In the genomic region with DNA sequence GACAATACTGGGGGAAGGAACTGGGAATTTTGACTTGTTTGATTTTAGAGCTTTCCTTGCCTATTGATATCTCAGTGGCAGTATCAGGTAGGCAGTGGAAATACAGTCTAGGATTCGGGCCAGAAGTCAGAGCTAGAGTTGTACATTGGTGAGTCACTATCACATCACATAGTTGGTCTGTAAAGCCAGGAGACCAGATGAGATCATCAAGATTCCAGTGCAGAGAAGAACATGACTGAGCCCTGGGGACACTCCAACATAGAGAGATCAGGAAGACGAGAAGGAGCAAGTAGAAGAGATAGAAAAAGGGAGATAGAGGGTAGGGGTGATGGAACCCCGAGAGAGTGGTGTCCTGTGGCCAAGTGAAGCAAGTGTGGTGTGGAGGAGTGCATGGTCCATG, we compare ENCODE assay signal across 15 cellular contexts. TPM values are rescaled to one million over a fixed set of nuclear protein-coding genes. Genes with fewer than 3 reads are reported as not detected.
DNase-seq lines count a peak whose midpoint lies in the region; ATAC-seq, FAIRE-seq and TF ChIP-seq lines count a peak whose summit lies in the region.
"Had no signal": no experiment of that assay in that cellular context is flagged by ENCODE, and none has a peak within 500 bp of the region (broad histone marks: within the 10 kb centered on the region; RNA-seq: fewer than 3 reads in every experiment).

No MANE protein-coding gene starts in this region.

- CTCF ChIA-PET in HCT116 (lab: Charles Lee): interaction anchor here (2.5 kb wide), 1 partner anchor 22 kb away, joined by 12 read pairs; no protein-coding TSS in a partner anchor
- CTCF ChIA-PET in activated naive CD4-positive, alpha-beta T cell treated with anti-CD3 and anti-CD28 coated beads, Interleukin-2, amount 10 ng/mL, durations not matched to agents 7 days and 5 days (lab: Charles Lee): no interaction called here

- no peaks in the 10 kb centered on the region for H3K4me1 Mint-ChIP-seq in activated naive CD4-positive, alpha-beta T cell treated with anti-CD3 and anti-CD28 coated beads, Interleukin-2, amount 10 ng/mL, durations not matched to agents 7 days and 5 days

- peak; percentile 65 for ATAC-seq in HCT116
- no peak for ATAC-seq in GM18870 (IDR thresholded peaks at IDR 0.05; ENCODE audit: unreplicated experiment)

- no peak overlapping the region for H3K4me3 ChIP-seq in HCT116 (replicated peaks in 1 of 2; ENCODE audit: low read depth in 1 of 2, low read length in 2 of 2)
- H3K4me3 ChIP-seq in fibroblast of the aortic adventitia (ENCODE audit: low read depth, low read length): no peak overlapping the region
- no peak overlapping the region for H3K4me3 ChIP-seq in small intestine (ENCODE audit: low read depth in 1 of 2, low read length in 2 of 2)
- H3K4me3 ChIP-seq: esophagus muscularis mucosa, Peyer's patch, upper lobe of left lung had no signal

- peaks cover 0 to 5% of the 10 kb centered on the region in 2 experiments; a peak in 1 of 4 replicates for H3K4me1 ChIP-seq in HCT116 (ENCODE audit: control insufficient read depth in 1 of 2, insufficient read depth in 2 of 2, low read length in 2 of 2)
- H3K4me1 ChIP-seq in small intestine (ENCODE audit: control insufficient read depth in 2 of 2, insufficient read depth in 1 of 2, low read depth in 1 of 2, low read length in 1 of 2): no peaks in the 10 kb centered on the region
- H3K4me1 ChIP-seq: esophagus muscularis mucosa, Peyer's patch, upper lobe of left lung had no signal

- BruUV-seq in HCT116 (replicated peaks; lab: Mats Ljungman, UMichigan): no TSS peak

- no peaks in the 10 kb centered on the region for H3K36me3 Mint-ChIP-seq in activated naive CD4-positive, alpha-beta T cell treated with anti-CD3 and anti-CD28 coated beads, Interleukin-2, amount 10 ng/mL, durations not matched to agents 7 days and 5 days

- TF ChIP-seq RAD21 in HCT116 (IDR thresholded peaks at IDR 0.05; ENCODE audit: low read depth): no peak

- 63 to 75% (median 69%) methylated on average over 3 of the region's 3 CpGs for WGBS in small intestine, 3 donors

- H3K9me2 ChIP-seq in HCT116 (ENCODE audit: insufficient read depth): no peaks in the 10 kb centered on the region

- H3K4me3 Mint-ChIP-seq in activated naive CD4-positive, alpha-beta T cell treated with anti-CD3 and anti-CD28 coated beads, Interleukin-2, amount 10 ng/mL, durations not matched to agents 7 days and 5 days: no peak overlapping the region

- RAD21 ChIA-PET in HCT116 (lab: Charles Lee; ENCODE audit: low non-redundant PET in 1 of 2, low total read pairs in 2 of 2, uncharacterized antibody in 2 of 2, unreplicated experiment in 2 of 2): no interaction called here

- POLR2A ChIA-PET in HCT116 (lab: Charles Lee): no interaction called here

- H3K79me2 ChIP-seq in HCT116 (ENCODE audit: insufficient read depth, low read length): no peaks in the 10 kb centered on the region

- DNase-seq in HCT116 (ENCODE audit: low read depth, low spot score) (peak; percentile 23), T1000 (lab: John Stamatoyannopoulos, UW) (peak; percentile 32), fibroblast of the aortic adventitia (ENCODE audit: low read depth) (peak; percentile 28), small intestine (peak; percentile 67), NCI-H446 (lab: John Stamatoyannopoulos, UW) (no peak)
- DNase-seq in activated naive CD4-positive, alpha-beta T cell treated with anti-CD3 and anti-CD28 coated beads, Interleukin-2, amount 10 ng/mL, durations not matched to agents 7 days and 5 days: no peak
- DNase-seq: activated CD8-positive, alpha-beta memory T cell treated with anti-CD3 and anti-CD28 coated beads, Interleukin-2, amount 50 U/mL, for 4 hours; DMS79; mesendoderm; retina; upper lobe of left lung had no signal

- H3K27ac ChIP-seq in HCT116 (ENCODE audit: low read depth, low read length) (no peak overlapping the region), small intestine (ENCODE audit: low read depth in 1 of 2, low read length in 1 of 2) (peak overlapping the region in 1 of 2 donors; percentile 32)
- H3K27ac ChIP-seq: esophagus muscularis mucosa, KMS-11, upper lobe of left lung had no signal

- H3K4me2 ChIP-seq in HCT116 (ENCODE audit: low read length): peak overlapping the region; percentile 4; the same call in 1 of the 2 replicates
- H3K4me2 ChIP-seq: KMS-11 had no signal

- FAIRE-seq in small intestine (lab: Jason Lieb, UNC): no peak

- H3K27me3 ChIP-seq in HCT116 (ENCODE audit: insufficient read depth, low read length): no peaks in the 10 kb centered on the region
- no peaks in the 10 kb centered on the region for H3K27me3 ChIP-seq in small intestine (ENCODE audit: control insufficient read depth in 2 of 2, insufficient read depth in 2 of 2, low read length in 2 of 2)
- H3K27me3 ChIP-seq: esophagus muscularis mucosa, Peyer's patch, upper lobe of left lung had no signal

- TF ChIP-seq CTCF in HCT116 (IDR thresholded peaks at IDR 0.05 in 2 of 3, conservative IDR thresholded peaks at IDR 0.05 in 1 of 3; ENCODE audit: borderline replicate concordance in 1 of 3, insufficient read depth in 1 of 3, low read depth in 2 of 3, low read length in 2 of 3) (no peak), fibroblast of the aortic adventitia (IDR thresholded peaks at IDR 0.05; ENCODE audit: insufficient read depth, low read length) (no peak)

- no peaks in the 10 kb centered on the region for H4K20me1 ChIP-seq in HCT116 (ENCODE audit: insufficient read depth)

- TF ChIP-seq POLR2A in HCT116 (IDR thresholded peaks at IDR 0.05; ENCODE audit: borderline replicate concordance, extremely low read depth, insufficient read depth, insufficient read length): no peak

- H3K36me3 ChIP-seq in HCT116 (ENCODE audit: control insufficient read depth in 1 of 2, insufficient read depth in 2 of 2, low read length in 2 of 2): no peaks in the 10 kb centered on the region
- H3K36me3 ChIP-seq in small intestine (ENCODE audit: control insufficient read depth in 2 of 2, insufficient read depth in 2 of 2, low read length in 2 of 2): no peaks in the 10 kb centered on the region
- H3K36me3 ChIP-seq: esophagus muscularis mucosa, Peyer's patch, upper lobe of left lung had no signal

- H3K9me3 ChIP-seq in HCT116 (ENCODE audit: control insufficient read depth in 1 of 2, insufficient read depth in 1 of 2, low read depth in 1 of 2, low read length in 2 of 2) (no peaks in the 10 kb centered on the region), small intestine (ENCODE audit: control insufficient read depth, low read depth) (no peaks in the 10 kb centered on the region)
- H3K9me3 ChIP-seq: Peyer's patch, upper lobe of left lung had no signal

- no peaks in the 10 kb centered on the region for H3K27me3 Mint-ChIP-seq in activated naive CD4-positive, alpha-beta T cell treated with anti-CD3 and anti-CD28 coated beads, Interleukin-2, amount 10 ng/mL, durations not matched to agents 7 days and 5 days

- intact Hi-C loops in HCT116 (cut with micrococcal nuclease): no loop called here

- no peak overlapping the region for H3K27ac Mint-ChIP-seq in activated naive CD4-positive, alpha-beta T cell treated with anti-CD3 and anti-CD28 coated beads, Interleukin-2, amount 10 ng/mL, durations not matched to agents 7 days and 5 days

- no peak overlapping the region for H3K9ac ChIP-seq in HCT116 (ENCODE audit: low read length)
- H3K9ac ChIP-seq: KMS-11 had no signal

- no peak overlapping the region for H2AFZ ChIP-seq in HCT116 (ENCODE audit: low read depth, low read length, poor library complexity, severe bottlenecking)

- H3K9me3 Mint-ChIP-seq in activated naive CD4-positive, alpha-beta T cell treated with anti-CD3 and anti-CD28 coated beads, Interleukin-2, amount 10 ng/mL, durations not matched to agents 7 days and 5 days: peaks cover 4% of the 10 kb centered on the region

TF ChIP-seq in HCT116, 20 proteins besides CTCF, POLR2A, EP300 and RAD21:
- no peak for TF ChIP-seq ATF3 (IDR thresholded peaks at IDR 0.05)
- TF ChIP-seq, protein P1, sequence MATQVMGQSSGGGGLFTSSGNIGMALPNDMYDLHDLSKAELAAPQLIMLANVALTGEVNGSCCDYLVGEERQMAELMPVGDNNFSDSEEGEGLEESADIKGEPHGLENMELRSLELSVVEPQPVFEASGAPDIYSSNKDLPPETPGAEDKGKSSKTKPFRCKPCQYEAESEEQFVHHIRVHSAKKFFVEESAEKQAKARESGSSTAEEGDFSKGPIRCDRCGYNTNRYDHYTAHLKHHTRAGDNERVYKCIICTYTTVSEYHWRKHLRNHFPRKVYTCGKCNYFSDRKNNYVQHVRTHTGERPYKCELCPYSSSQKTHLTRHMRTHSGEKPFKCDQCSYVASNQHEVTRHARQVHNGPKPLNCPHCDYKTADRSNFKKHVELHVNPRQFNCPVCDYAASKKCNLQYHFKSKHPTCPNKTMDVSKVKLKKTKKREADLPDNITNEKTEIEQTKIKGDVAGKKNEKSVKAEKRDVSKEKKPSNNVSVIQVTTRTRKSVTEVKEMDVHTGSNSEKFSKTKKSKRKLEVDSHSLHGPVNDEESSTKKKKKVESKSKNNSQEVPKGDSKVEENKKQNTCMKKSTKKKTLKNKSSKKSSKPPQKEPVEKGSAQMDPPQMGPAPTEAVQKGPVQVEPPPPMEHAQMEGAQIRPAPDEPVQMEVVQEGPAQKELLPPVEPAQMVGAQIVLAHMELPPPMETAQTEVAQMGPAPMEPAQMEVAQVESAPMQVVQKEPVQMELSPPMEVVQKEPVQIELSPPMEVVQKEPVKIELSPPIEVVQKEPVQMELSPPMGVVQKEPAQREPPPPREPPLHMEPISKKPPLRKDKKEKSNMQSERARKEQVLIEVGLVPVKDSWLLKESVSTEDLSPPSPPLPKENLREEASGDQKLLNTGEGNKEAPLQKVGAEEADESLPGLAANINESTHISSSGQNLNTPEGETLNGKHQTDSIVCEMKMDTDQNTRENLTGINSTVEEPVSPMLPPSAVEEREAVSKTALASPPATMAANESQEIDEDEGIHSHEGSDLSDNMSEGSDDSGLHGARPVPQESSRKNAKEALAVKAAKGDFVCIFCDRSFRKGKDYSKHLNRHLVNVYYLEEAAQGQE (IDR thresholded peaks at IDR 0.05; ENCODE audit: low read depth): no peak
- peak; percentile 57 for TF ChIP-seq JUND (IDR thresholded peaks at IDR 0.05)
- TF ChIP-seq CBX3 (IDR thresholded peaks at IDR 0.05; ENCODE audit: low read depth): 0 out of 2 replicates have a peak, but pooled peaks have one; percentile 29
- TF ChIP-seq FOSL1 (IDR thresholded peaks at IDR 0.05; ENCODE audit: low read depth): peak; percentile 58

RNA-seq across cellular contexts. Expression of gene NR1H4, which starts 46.6 kb away (rescaled TPM):
- total RNA-seq in HCT116 (2021; ENCODE audit: unreplicated experiment): not detected
- polyA plus RNA-seq in HCT116 (2012): not detected in 2 replicates
- not detected in 2 replicates for total RNA-seq in fibroblast of the aortic adventitia (ENCODE audit: low replicate concordance)
- polyA plus RNA-seq in small intestine: 10 to 100 TPM; 16.5 to 53.0 (median 37.1) TPM

Comparison
In these comparisons a context has a peak if more than half of its experiments do, and no peak if none do; other contexts are left out.
1. DNase-seq: peak in HCT116 (single experiment), T1000 (single experiment), fibroblast of the aortic adventitia (single experiment) and small intestine (single experiment); none in activated naive CD4-positive, alpha-beta T cell treated with anti-CD3 and anti-CD28 coated beads, Interleukin-2, amount 10 ng/mL, durations not matched to agents 7 days and 5 days (single experiment) and NCI-H446 (0 of 2).